ENCODE assay signal across 8 cellular contexts in genomic region chr2:203814661-203815540, GRCh38. TPM values are rescaled to one million over a fixed set of nuclear protein-coding genes. Genes with fewer than 3 reads are reported as not detected.
A peak's percentile ranks its signal among the peaks of the same experiment; 100 is the strongest.
DNase-seq lines count a peak whose midpoint lies in the region; ATAC-seq and TF ChIP-seq lines count a peak whose summit lies in the region.

No MANE protein-coding gene starts in this region.

- H3K4me3 Mint-ChIP-seq in activated T-cell treated with anti-CD3 and anti-CD28 coated beads, Interleukin-2, amount 50 U/mL, for 4 hours, result peak overlapping the region; percentile 59

- POLR2A ChIA-PET in OCI-LY7 (lab: Charles Lee), result interaction anchor here (0.5 to 1.6 kb wide), 15 partner anchors 11 to 871 kb away, joined by 3 to 7 read pairs (median 3); no protein-coding TSS in a partner anchor

- H3K27me3 Mint-ChIP-seq in activated T-cell treated with anti-CD3 and anti-CD28 coated beads, Interleukin-2, amount 50 U/mL, for 4 hours (ENCODE audit: low read depth), result no peaks in the 10 kb centered on the region

- H4K20me1 ChIP-seq in OCI-LY7 (ENCODE audit: insufficient read depth, low read length), result no peaks in the 10 kb centered on the region

- H3K36me3 ChIP-seq in KOPT-K1 (ENCODE audit: insufficient read depth, low read length) (no peaks in the 10 kb centered on the region), OCI-LY7 (ENCODE audit: insufficient read depth, low read length) (no peaks in the 10 kb centered on the region), neuron (ENCODE audit: insufficient read depth, low read length) (no peaks in the 10 kb centered on the region), vagina (no peaks in the 10 kb centered on the region)

- peak; percentile 92 for DNase-seq in DMS79 treated with DMSO at 0.1 percent for 48 hours (lab: John Stamatoyannopoulos, UW)
- DNase-seq in OCI-LY7 (ENCODE audit: low spot score), result peak; percentile 89
- peak; percentile 41 for DNase-seq in activated T-cell treated with anti-CD3 and anti-CD28 coated beads, Interleukin-2, amount 50 U/mL, for 4 hours
- peak; percentile 89 for DNase-seq in fibroblast of peridontal ligament (ENCODE audit: extremely low read depth)
- no peak for DNase-seq in vagina (ENCODE audit: extremely low spot score in 2 of 2)

- intact Hi-C loops in OCI-LY7 (cut with micrococcal nuclease; ENCODE audit: unreplicated experiment), result loop anchor here (1.0 to 10.0 kb wide), 7 partner anchors 94 to 1243 kb away; partner anchors contain the start of gene CD28
- intact Hi-C loops in vagina (cut with DNase I), result loop anchor here (10.0 kb wide), 1 partner anchor 280 kb away; the partner anchor contains the start of gene RAPH1

- CTCF ChIA-PET in OCI-LY7 (lab: Charles Lee; ENCODE audit: unreplicated experiment), result interaction anchor here (0.5 to 2.3 kb wide), 6 partner anchors 9 to 330 kb away, joined by 3 to 16 read pairs (median 3); no protein-coding TSS in a partner anchor

- peak overlapping the region; percentile 13 for H3K4me3 ChIP-seq in OCI-LY7 (ENCODE audit: low read depth, low read length, poor library complexity, severe bottlenecking)
- H3K4me3 ChIP-seq in neuron (ENCODE audit: low read length), result peak overlapping the region; percentile 21
- H3K4me3 ChIP-seq in vagina, result no peak overlapping the region

- peaks cover 52% of the 10 kb centered on the region for H3K4me1 Mint-ChIP-seq in activated T-cell treated with anti-CD3 and anti-CD28 coated beads, Interleukin-2, amount 50 U/mL, for 4 hours (ENCODE audit: low read depth)

- no peak for TF ChIP-seq POLR2A in vagina (IDR thresholded peaks at IDR 0.05)

- H3K27me3 ChIP-seq in neuron (ENCODE audit: insufficient read depth, low read length) (no peaks in the 10 kb centered on the region), vagina (no peaks in the 10 kb centered on the region)

- H3K9me3 Mint-ChIP-seq in activated T-cell treated with anti-CD3 and anti-CD28 coated beads, Interleukin-2, amount 50 U/mL, for 4 hours, result no peaks in the 10 kb centered on the region

- peak overlapping the region; percentile 55 for H3K27ac ChIP-seq in KOPT-K1 (ENCODE audit: low read depth, low read length, poor library complexity, severe bottlenecking)
- H3K27ac ChIP-seq in OCI-LY7 (ENCODE audit: low read depth, low read length, poor library complexity, severe bottlenecking), result no peak overlapping the region
- H3K27ac ChIP-seq in vagina, result no peak overlapping the region

- ATAC-seq in GM21528 (IDR thresholded peaks at IDR 0.05; ENCODE audit: low FRiP score, unreplicated experiment), result peak; percentile 80
- peak; percentile 62 to 66 for ATAC-seq in activated T-cell treated with anti-CD3 and anti-CD28 coated beads, Interleukin-2, amount 50 U/mL, for 4 hours

- BruUV-seq in OCI-LY7 (replicated peaks; lab: Mats Ljungman, UMichigan), result no TSS peak

- no peaks in the 10 kb centered on the region for H3K9me3 ChIP-seq in KOPT-K1 (ENCODE audit: insufficient read depth, low read length, poor library complexity, severe bottlenecking)
- H3K9me3 ChIP-seq in OCI-LY7 (ENCODE audit: low read length), result no peaks in the 10 kb centered on the region
- no peaks in the 10 kb centered on the region for H3K9me3 ChIP-seq in neuron (ENCODE audit: low read length)
- no peaks in the 10 kb centered on the region for H3K9me3 ChIP-seq in vagina

- H3K9me2 ChIP-seq in OCI-LY7 (ENCODE audit: insufficient read depth, low read length), result no peaks in the 10 kb centered on the region

- TF ChIP-seq CTCF in OCI-LY7 (conservative IDR thresholded peaks at IDR 0.05; ENCODE audit: low read length), result peak; percentile 96
- TF ChIP-seq CTCF in vagina (IDR thresholded peaks at IDR 0.05), result peak; percentile 51 to 88 (median 67)

- H3K4me1 ChIP-seq in OCI-LY7 (ENCODE audit: insufficient read depth, low read length, poor library complexity, severe bottlenecking), result peaks cover 35% of the 10 kb centered on the region
- H3K4me1 ChIP-seq in neuron (ENCODE audit: insufficient read depth, low read length), result peaks cover 12% of the 10 kb centered on the region
- H3K4me1 ChIP-seq in vagina, result peaks cover 16% of the 10 kb centered on the region

- peak overlapping the region; percentile 87; the same call in 1 of the 2 replicates for H2AFZ ChIP-seq in OCI-LY7 (ENCODE audit: low read length)
- peak overlapping the region; percentile 21 for H2AFZ ChIP-seq in neuron (ENCODE audit: low read depth, low read length)

- H3K36me3 Mint-ChIP-seq in activated T-cell treated with anti-CD3 and anti-CD28 coated beads, Interleukin-2, amount 50 U/mL, for 4 hours (ENCODE audit: insufficient read depth), result no peaks in the 10 kb centered on the region

- peak overlapping the region; percentile 58 for H3K4me2 ChIP-seq in OCI-LY7 (ENCODE audit: low read length)

- no peaks in the 10 kb centered on the region for H3K79me2 ChIP-seq in OCI-LY7 (ENCODE audit: insufficient read depth, low read depth, low read length)

RNA-seq across cellular contexts. Expression of gene CTLA4, which starts 52.7 kb away (rescaled TPM):
- not detected in 2 replicates for total RNA-seq in OCI-LY7 (2014; rRNA removed; shearing (Covaris generic))
- not detected in 2 replicates for total RNA-seq in OCI-LY7 (2022)
- total RNA-seq in activated T-cell treated with anti-CD3 and anti-CD28 coated beads, Interleukin-2, amount 50 U/mL, for 4 hours, result 100 to 1,000 TPM; 221 to 307 (median 278) TPM
- 7.9 TPM for total RNA-seq in vagina

Comparison
In these comparisons a context has a peak if more than half of its experiments do, and no peak if none do; other contexts are left out.
1. DNase-seq: peak in DMS79 treated with DMSO at 0.1 percent for 48 hours (single experiment), OCI-LY7 (single experiment), activated T-cell treated with anti-CD3 and anti-CD28 coated beads, Interleukin-2, amount 50 U/mL, for 4 hours (single experiment) and fibroblast of peridontal ligament (single experiment); none in vagina (0 of 2).
2. H3K4me3 ChIP-seq: peak in OCI-LY7 (single experiment) and neuron (single experiment); none in vagina (0 of 2).
3. RNA of gene CTLA4, which starts 52.7 kb away (total RNA-seq): 221 to 307 TPM in activated T-cell treated with anti-CD3 and anti-CD28 coated beads, Interleukin-2, amount 50 U/mL, for 4 hours; 7.9 TPM in vagina (single experiment) and not detected in OCI-LY7; every median in the first group is over 10 times any median in the second.